ENCODE assay signal across 30 cellular contexts in genomic region chr2:136956050-136956449, GRCh38.
"Had no signal": no experiment of that assay in that cellular context is flagged by ENCODE, and none has a peak within 500 bp of the region (broad histone marks: within the 10 kb centered on the region; RNA-seq: fewer than 3 reads in every experiment).

No MANE protein-coding gene starts in this region.

- H3K9me3 ChIP-seq: ovary, psoas muscle, spleen, thoracic aorta, thyroid gland, tibial nerve, upper lobe of left lung, vagina had no signal

- FAIRE-seq: urothelium cell line had no signal

- ATAC-seq: natural killer cell; psoas muscle; right cardiac atrium; sciatic nerve; stimulated activated memory B cell treated with anti-CD40 and anti-IgM and Interleukin-4, amounts not matched to agents 10 μg/mL and 1 μg/mL and 100 μg/mL, for 72 hours; stimulated activated naive CD8-positive, alpha-beta T cell treated with anti-CD3 and anti-CD28 coated beads, Interleukin-15, amount 100 ng/mL, for 72 hours; stimulated activated naive CD8-positive, alpha-beta T cell treated with anti-CD3 and anti-CD28 coated beads, Interleukin-15, Interleukin-2, amounts not matched to agents 100 U/mL and 50 U/mL, for 24 hours had no signal

- H3K27me3 Mint-ChIP-seq: progenitor cell of endocrine pancreas; stimulated activated memory B cell treated with anti-CD40 and anti-IgM and Interleukin-4, amounts not matched to agents 10 μg/mL and 1 μg/mL and 100 μg/mL, for 72 hours; stimulated activated naive CD8-positive, alpha-beta T cell treated with anti-CD3 and anti-CD28 coated beads, Interleukin-15, amount 100 ng/mL, for 72 hours had no signal

- H3K27ac ChIP-seq: neural progenitor cell, ovary, parathyroid adenoma, psoas muscle, skin epidermis, spleen, thoracic aorta, thyroid gland, tibial nerve, upper lobe of left lung, vagina had no signal

- DNase-seq: natural killer cell; occipital lobe; ovary; posterior cingulate gyrus; psoas muscle; right cardiac atrium; spleen; stimulated activated CD4-positive, alpha-beta T cell treated with anti-CD3 and anti-CD28 coated beads, Interleukin-12 subunit alpha, Interleukin-12 subunit beta, amount 100 ng/mL, for 4 hours; stimulated activated CD4-positive, alpha-beta T cell treated with anti-CD3 and anti-CD28 coated beads, Interleukin-1b, Interleukin-23, amount 100 ng/mL, for 48 hours; stimulated activated CD4-positive, alpha-beta T cell treated with anti-CD3 and anti-CD28 coated beads, Interleukin-4, amount 100 ng/mL, for 1 hour; stimulated activated CD4-positive, alpha-beta T cell treated with anti-CD3 and anti-CD28 coated beads, Interleukin-4, amount 100 ng/mL, for 4 hours; stimulated activated CD8-positive, alpha-beta memory T cell treated with anti-CD3 and anti-CD28 coated beads, Interleukin-4, amount 100 ng/mL, for 48 hours; stimulated activated naive CD4-positive, alpha-beta T cell; stimulated activated naive CD8-positive, alpha-beta T cell treated with anti-CD3 and anti-CD28 coated beads, Interleukin-15, amount 100 ng/mL, for 72 hours; stimulated activated naive CD8-positive, alpha-beta T cell treated with anti-CD3 and anti-CD28 coated beads, Interleukin-15, Interleukin-2, amounts not matched to agents 100 U/mL and 50 U/mL, for 24 hours; thyroid gland; trophoblast cell; upper lobe of left lung had no signal

- H3K79me2 ChIP-seq: parathyroid adenoma had no signal

- H3K9ac ChIP-seq: neural progenitor cell, parathyroid adenoma had no signal

- H2AFZ ChIP-seq: neural progenitor cell, parathyroid adenoma had no signal

- H3K4me3 ChIP-seq: neural progenitor cell, ovary, psoas muscle, skin epidermis, smooth muscle cell, spleen, thoracic aorta, thyroid gland, tibial nerve, upper lobe of left lung, vagina had no signal

- H3K27ac Mint-ChIP-seq: natural killer cell; nephron; neural progenitor cell; progenitor cell of endocrine pancreas; stimulated activated memory B cell treated with anti-CD40 and anti-IgM and Interleukin-4, amounts not matched to agents 10 μg/mL and 1 μg/mL and 100 μg/mL, for 72 hours; stimulated activated naive CD8-positive, alpha-beta T cell treated with anti-CD3 and anti-CD28 coated beads, Interleukin-15, amount 100 ng/mL, for 72 hours had no signal

- H3K4me1 Mint-ChIP-seq: natural killer cell; nephron; stimulated activated memory B cell treated with anti-CD40 and anti-IgM and Interleukin-4, amounts not matched to agents 10 μg/mL and 1 μg/mL and 100 μg/mL, for 72 hours; stimulated activated naive CD8-positive, alpha-beta T cell treated with anti-CD3 and anti-CD28 coated beads, Interleukin-15, amount 100 ng/mL, for 72 hours had no signal

- H3K4me2 ChIP-seq: neural progenitor cell, smooth muscle cell had no signal

- H3K36me3 ChIP-seq: neural progenitor cell, ovary, spleen, thoracic aorta, thyroid gland, tibial nerve, upper lobe of left lung, vagina had no signal

- H3K36me3 Mint-ChIP-seq: natural killer cell; neural progenitor cell; stimulated activated memory B cell treated with anti-CD40 and anti-IgM and Interleukin-4, amounts not matched to agents 10 μg/mL and 1 μg/mL and 100 μg/mL, for 72 hours had no signal

- H3K9me3 Mint-ChIP-seq: nephron; neural progenitor cell; stimulated activated memory B cell treated with anti-CD40 and anti-IgM and Interleukin-4, amounts not matched to agents 10 μg/mL and 1 μg/mL and 100 μg/mL, for 72 hours; stimulated activated naive CD8-positive, alpha-beta T cell treated with anti-CD3 and anti-CD28 coated beads, Interleukin-15, amount 100 ng/mL, for 72 hours had no signal

- H3K4me3 Mint-ChIP-seq: natural killer cell; nephron; neural progenitor cell; stimulated activated memory B cell treated with anti-CD40 and anti-IgM and Interleukin-4, amounts not matched to agents 10 μg/mL and 1 μg/mL and 100 μg/mL, for 72 hours; stimulated activated naive CD8-positive, alpha-beta T cell treated with anti-CD3 and anti-CD28 coated beads, Interleukin-15, amount 100 ng/mL, for 72 hours had no signal

- H3K27me3 ChIP-seq: neural progenitor cell, ovary, spleen, thyroid gland, tibial nerve, upper lobe of left lung, vagina had no signal

- H3K4me1 ChIP-seq: neural progenitor cell, parathyroid adenoma, psoas muscle, spleen, thyroid gland, tibial nerve, upper lobe of left lung, vagina had no signal
